1 cellular context compared by ENCODE assay signal in the genomic region with DNA sequence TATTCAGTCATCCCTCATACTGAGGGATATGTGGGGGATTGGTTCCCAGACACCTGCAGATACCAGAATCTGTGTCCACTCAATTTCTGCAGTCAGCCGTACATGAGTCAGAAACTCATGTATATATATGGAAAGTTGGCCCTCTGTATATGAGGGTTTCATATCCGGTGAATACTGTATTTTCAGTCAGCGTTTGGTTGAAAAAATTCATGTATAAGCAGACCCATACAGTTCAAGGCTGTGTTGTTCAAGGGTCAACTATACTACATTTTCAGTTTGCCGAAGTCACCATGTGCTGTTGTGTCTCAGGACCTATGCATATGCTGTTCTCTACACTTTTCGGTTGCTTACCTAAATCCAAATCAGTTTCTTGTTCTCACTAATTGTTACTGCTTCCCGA.
TF ChIP-seq lines count a peak whose summit lies in the region.

No MANE protein-coding gene starts in this region.

TF ChIP-seq in K562, 482 proteins besides CTCF, POLR2A, EP300 and RAD21:
- TF ChIP-seq HDAC6 (IDR thresholded peaks at IDR 0.05; ENCODE audit: low read depth, low read length) (no peak), ZNF175 (CRISPR knock-in tag; IDR thresholded peaks at IDR 0.05; ENCODE audit: low read depth) (no peak), EWSR1 (IDR thresholded peaks at IDR 0.05; ENCODE audit: borderline replicate concordance, low read depth, partially characterized antibody) (no peak), CBX2 (IDR thresholded peaks at IDR 0.05; ENCODE audit: insufficient read depth, low read length, poor library complexity, severe bottlenecking) (no peak), PHF21A (IDR thresholded peaks at IDR 0.05; ENCODE audit: borderline replicate concordance, low read depth) (no peak), SLC30A9 (CRISPR knock-in tag; IDR thresholded peaks at IDR 0.05) (no peak), TBP (optimal IDR thresholded peaks at IDR 0.05; ENCODE audit: low read depth, low read length) (no peak), ZNF212 (CRISPR knock-in tag; IDR thresholded peaks at IDR 0.05) (no peak), SRSF7 (optimal IDR thresholded peaks at IDR 0.05; ENCODE audit: low read depth, low read length) (no peak), ZBED1 (IDR thresholded peaks at IDR 0.05) (no peak), NCOA1 (IDR thresholded peaks at IDR 0.05; ENCODE audit: low read depth) (no peak), FOXK1 (CRISPR knock-in tag; IDR thresholded peaks at IDR 0.05; ENCODE audit: borderline replicate concordance) (no peak), RHOXF2B (CRISPR knock-in tag; conservative IDR thresholded peaks at IDR 0.05) (no peak)
- TF ChIP-seq, protein P1, sequence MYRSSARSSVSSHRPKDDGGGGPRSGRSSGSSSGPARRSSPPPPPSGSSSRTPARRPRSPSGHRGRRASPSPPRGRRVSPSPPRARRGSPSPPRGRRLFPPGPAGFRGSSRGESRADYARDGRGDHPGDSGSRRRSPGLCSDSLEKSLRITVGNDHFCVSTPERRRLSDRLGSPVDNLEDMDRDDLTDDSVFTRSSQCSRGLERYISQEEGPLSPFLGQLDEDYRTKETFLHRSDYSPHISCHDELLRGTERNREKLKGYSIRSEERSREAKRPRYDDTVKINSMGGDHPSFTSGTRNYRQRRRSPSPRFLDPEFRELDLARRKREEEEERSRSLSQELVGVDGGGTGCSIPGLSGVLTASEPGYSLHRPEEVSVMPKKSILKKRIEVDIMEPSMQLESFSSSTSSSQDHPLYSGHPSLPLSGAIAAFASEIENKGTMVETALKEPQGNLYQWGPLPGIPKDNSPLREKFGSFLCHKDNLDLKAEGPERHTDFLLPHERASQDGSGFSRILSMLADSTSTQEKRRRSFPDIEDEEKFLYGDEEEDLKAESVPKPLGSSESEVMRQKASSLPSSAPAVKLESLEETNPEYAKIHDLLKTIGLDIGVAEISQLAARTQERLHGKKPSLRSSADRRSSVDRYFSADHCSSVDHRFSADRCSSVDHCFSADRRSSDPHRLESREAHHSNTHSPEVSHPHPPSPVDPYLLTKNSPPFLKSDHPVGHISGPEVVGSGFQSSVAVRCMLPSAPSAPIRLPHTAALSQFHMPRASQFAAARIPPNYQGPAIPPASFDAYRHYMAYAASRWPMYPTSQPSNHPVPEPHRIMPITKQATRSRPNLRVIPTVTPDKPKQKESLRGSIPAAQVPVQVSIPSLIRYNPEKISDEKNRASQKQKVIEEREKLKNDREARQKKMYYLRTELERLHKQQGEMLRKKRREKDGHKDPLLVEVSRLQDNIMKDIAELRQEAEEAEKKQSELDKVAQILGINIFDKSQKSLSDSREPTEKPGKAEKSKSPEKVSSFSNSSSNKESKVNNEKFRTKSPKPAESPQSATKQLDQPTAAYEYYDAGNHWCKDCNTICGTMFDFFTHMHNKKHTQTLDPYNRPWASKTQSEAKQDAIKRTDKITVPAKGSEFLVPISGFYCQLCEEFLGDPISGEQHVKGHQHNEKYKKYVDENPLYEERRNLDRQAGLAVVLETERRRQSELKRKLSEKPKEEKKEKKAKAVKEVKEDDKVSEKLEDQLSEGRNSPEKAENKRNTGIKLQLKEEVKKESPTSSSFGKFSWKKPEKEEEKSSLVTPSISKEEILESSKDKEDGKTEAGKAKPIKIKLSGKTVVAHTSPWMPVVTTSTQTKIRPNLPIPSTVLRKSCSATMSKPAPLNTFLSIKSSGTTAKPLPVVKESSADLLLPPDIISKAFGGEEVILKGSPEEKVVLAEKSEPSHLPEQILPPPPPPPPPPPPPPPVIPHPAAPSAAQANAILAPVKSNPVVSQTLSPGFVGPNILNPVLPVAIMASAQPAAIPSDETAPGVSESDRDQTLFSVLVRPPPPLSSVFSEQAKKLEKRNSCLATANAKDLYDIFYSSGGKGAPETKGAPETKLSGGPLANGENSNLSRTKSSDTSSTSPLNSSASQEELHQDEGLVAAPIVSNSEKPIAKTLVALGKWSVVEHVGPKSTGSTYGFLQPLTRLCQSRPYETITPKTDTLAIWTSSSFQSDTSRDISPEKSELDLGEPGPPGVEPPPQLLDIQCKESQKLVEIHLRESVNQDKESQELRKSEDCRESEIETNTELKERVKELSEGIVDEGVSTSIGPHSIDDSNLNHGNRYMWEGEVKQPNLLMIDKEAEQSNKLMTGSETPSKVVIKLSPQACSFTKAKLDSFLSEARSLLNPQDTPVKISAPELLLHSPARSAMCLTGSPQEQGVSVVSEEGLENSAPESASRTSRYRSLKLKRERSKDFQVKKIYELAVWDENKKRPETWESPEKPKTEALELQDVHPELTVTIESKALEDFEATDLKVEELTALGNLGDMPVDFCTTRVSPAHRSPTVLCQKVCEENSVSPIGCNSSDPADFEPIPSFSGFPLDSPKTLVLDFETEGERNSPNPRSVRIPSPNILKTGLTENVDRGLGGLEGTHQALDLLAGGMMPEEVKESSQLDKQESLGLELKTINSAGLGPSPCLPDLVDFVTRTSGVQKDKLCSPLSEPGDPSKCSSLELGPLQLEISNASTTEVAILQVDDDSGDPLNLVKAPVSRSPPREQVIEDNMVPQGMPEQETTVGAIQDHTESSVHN (IDR thresholded peaks at IDR 0.05; ENCODE audit: borderline replicate concordance in 1 of 2, low read depth in 1 of 2), result no peak
- TF ChIP-seq, protein P2, sequence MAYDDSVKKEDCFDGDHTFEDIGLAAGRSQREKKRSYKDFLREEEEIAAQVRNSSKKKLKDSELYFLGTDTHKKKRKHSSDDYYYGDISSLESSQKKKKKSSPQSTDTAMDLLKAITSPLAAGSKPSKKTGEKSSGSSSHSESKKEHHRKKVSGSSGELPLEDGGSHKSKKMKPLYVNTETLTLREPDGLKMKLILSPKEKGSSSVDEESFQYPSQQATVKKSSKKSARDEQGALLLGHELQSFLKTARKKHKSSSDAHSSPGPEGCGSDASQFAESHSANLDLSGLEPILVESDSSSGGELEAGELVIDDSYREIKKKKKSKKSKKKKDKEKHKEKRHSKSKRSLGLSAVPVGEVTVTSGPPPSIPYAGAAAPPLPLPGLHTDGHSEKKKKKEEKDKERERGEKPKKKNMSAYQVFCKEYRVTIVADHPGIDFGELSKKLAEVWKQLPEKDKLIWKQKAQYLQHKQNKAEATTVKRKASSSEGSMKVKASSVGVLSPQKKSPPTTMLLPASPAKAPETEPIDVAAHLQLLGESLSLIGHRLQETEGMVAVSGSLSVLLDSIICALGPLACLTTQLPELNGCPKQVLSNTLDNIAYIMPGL (CRISPR knock-in tag; IDR thresholded peaks at IDR 0.05), result no peak
- TF ChIP-seq, protein P3, sequence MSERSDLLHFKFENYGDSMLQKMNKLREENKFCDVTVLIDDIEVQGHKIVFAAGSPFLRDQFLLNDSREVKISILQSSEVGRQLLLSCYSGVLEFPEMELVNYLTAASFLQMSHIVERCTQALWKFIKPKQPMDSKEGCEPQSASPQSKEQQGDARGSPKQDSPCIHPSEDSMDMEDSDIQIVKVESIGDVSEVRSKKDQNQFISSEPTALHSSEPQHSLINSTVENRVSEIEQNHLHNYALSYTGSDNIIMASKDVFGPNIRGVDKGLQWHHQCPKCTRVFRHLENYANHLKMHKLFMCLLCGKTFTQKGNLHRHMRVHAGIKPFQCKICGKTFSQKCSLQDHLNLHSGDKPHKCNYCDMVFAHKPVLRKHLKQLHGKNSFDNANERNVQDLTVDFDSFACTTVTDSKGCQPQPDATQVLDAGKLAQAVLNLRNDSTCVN (CRISPR knock-in tag; IDR thresholded peaks at IDR 0.05), result no peak
- TF ChIP-seq, protein P4, sequence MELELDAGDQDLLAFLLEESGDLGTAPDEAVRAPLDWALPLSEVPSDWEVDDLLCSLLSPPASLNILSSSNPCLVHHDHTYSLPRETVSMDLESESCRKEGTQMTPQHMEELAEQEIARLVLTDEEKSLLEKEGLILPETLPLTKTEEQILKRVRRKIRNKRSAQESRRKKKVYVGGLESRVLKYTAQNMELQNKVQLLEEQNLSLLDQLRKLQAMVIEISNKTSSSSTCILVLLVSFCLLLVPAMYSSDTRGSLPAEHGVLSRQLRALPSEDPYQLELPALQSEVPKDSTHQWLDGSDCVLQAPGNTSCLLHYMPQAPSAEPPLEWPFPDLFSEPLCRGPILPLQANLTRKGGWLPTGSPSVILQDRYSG (tag; conservative IDR thresholded peaks at IDR 0.05; ENCODE audit: low read depth), result no peak
- TF ChIP-seq, protein P5, sequence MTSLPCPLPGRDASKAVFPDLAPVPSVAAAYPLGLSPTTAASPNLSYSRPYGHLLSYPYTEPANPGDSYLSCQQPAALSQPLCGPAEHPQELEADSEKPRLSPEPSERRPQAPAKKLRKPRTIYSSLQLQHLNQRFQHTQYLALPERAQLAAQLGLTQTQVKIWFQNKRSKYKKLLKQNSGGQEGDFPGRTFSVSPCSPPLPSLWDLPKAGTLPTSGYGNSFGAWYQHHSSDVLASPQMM (CRISPR knock-in tag; IDR thresholded peaks at IDR 0.05), result no peak
TF ChIP-seq in K562: peak in this region for 0.
